9 cellular contexts compared by ENCODE assay signal in the genomic region with DNA sequence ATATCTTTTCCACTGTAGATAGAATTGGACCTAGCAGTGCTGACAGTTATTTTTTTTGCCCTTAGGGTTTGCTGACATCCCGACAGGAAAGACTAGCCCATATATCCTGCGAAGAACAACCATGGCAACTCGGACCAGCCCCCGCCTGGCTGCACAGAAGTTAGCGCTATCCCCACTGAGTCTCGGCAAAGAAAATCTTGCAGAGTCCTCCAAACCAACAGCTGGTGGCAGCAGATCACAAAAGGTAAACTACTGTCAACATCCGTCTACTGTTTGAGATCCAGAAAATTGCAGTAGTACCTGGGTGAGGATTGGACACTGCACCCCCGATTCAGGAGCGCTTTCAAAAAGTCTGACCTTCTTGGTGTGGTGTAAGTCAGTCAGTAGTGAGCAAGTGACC. TPM values are rescaled to one million over a fixed set of nuclear protein-coding genes. Genes with fewer than 3 reads are reported as not detected.
DNase-seq lines count a peak whose midpoint lies in the region; ATAC-seq and TF ChIP-seq lines count a peak whose summit lies in the region.
"Had no signal": no experiment of that assay in that cellular context is flagged by ENCODE, and none has a peak within 500 bp of the region (broad histone marks: within the 10 kb centered on the region; RNA-seq: fewer than 3 reads in every experiment).

No MANE protein-coding gene starts in this region.

- POLR2A ChIA-PET in CD4-positive, alpha-beta T cell (lab: Charles Lee) = no interaction called here

- intact Hi-C loops in CD4-positive, alpha-beta T cell (cut with DNase I, micrococcal nuclease) = no loop called here
- intact Hi-C loops in gastrocnemius medialis (cut with DNase I; ENCODE audit: low total_unique reads) = no loop called here

- H3K36me3 Mint-ChIP-seq in chondrocyte (ENCODE audit: low read depth) = peaks cover 1% of the 10 kb centered on the region
- peaks cover 57% of the 10 kb centered on the region for H3K36me3 Mint-ChIP-seq in CD4-positive, alpha-beta T cell (ENCODE audit: low read depth)

- H3F3A ChIP-seq in MM.1S (ENCODE audit: insufficient read depth, low read length) = no peaks in the 10 kb centered on the region

- H3K4me3 Mint-ChIP-seq in chondrocyte (ENCODE audit: unreplicated experiment) = no peak overlapping the region
- no peak overlapping the region for H3K4me3 Mint-ChIP-seq in CD4-positive, alpha-beta T cell

- H3K4me3 ChIP-seq in MM.1S (ENCODE audit: low read length) (no peak overlapping the region), coronary artery (no peak overlapping the region), gastrocnemius medialis (no peak overlapping the region)

- no peaks in the 10 kb centered on the region for H3K9me2 ChIP-seq in MM.1S (replicated peaks; ENCODE audit: insufficient read depth, low read length)

- H3K36me3 ChIP-seq in MM.1S (replicated peaks; ENCODE audit: insufficient read depth, low read length) = peaks cover 31% of the 10 kb centered on the region
- no peaks in the 10 kb centered on the region for H3K36me3 ChIP-seq in gastrocnemius medialis

- H3K79me2 ChIP-seq in MM.1S (ENCODE audit: low read length) = no peaks in the 10 kb centered on the region

- H3K4me1 Mint-ChIP-seq in chondrocyte (ENCODE audit: low read depth) = no peaks in the 10 kb centered on the region
- no peaks in the 10 kb centered on the region for H3K4me1 Mint-ChIP-seq in CD4-positive, alpha-beta T cell (ENCODE audit: low read depth)

- H3K4me1 ChIP-seq in MM.1S (ENCODE audit: low read length) (no peaks in the 10 kb centered on the region), gastrocnemius medialis (no peaks in the 10 kb centered on the region)

- in situ Hi-C loops in gastrocnemius medialis (cut with MboI; ENCODE audit: low sequenced_read_pairs in 4 of 4) = loop anchor here in 2 of 4 donors (10.0 to 25.0 kb wide), 2 partner anchors 854 to 866 kb away; no protein-coding TSS in a partner anchor

- no peak overlapping the region for H3K4me2 ChIP-seq in MM.1S (ENCODE audit: low read depth, low read length)

- H2AFZ ChIP-seq in MM.1S (ENCODE audit: low read length) = no peak overlapping the region

- TF ChIP-seq POLR2A in gastrocnemius medialis (IDR thresholded peaks at IDR 0.05) = no peak

- H3K27ac Mint-ChIP-seq in chondrocyte (ENCODE audit: unreplicated experiment) = no peak overlapping the region
- no peak overlapping the region for H3K27ac Mint-ChIP-seq in CD4-positive, alpha-beta T cell

- no peaks in the 10 kb centered on the region for H3K27me3 ChIP-seq in MM.1S (replicated peaks; ENCODE audit: insufficient read depth, low read length)
- no peaks in the 10 kb centered on the region for H3K27me3 ChIP-seq in CD4-positive, alpha-beta T cell (ENCODE audit: control insufficient read depth, insufficient read depth, low read length)
- H3K27me3 ChIP-seq in gastrocnemius medialis = no peaks in the 10 kb centered on the region

- peak; percentile 59 for DNase-seq in DMS53 (lab: John Stamatoyannopoulos, UW)
- DNase-seq in MM.1S = no peak
- DNase-seq in chondrocyte (ENCODE audit: low spot score) = no peak
- DNase-seq in midbrain (lab: John Stamatoyannopoulos, UW) = peak; percentile 33
- no peak for DNase-seq in coronary artery (ENCODE audit: low spot score)
- DNase-seq in mucosa of gallbladder (ENCODE audit: low spot score) = no peak
- DNase-seq in CD4-positive, alpha-beta T cell = no peak
- no peak for DNase-seq in gastrocnemius medialis
- DNase-seq: erythroblast had no signal

- H3K27me3 Mint-ChIP-seq in chondrocyte (ENCODE audit: low read depth) = no peaks in the 10 kb centered on the region
- no peaks in the 10 kb centered on the region for H3K27me3 Mint-ChIP-seq in CD4-positive, alpha-beta T cell

- H3K9me3 Mint-ChIP-seq in chondrocyte (ENCODE audit: low read depth) = no peaks in the 10 kb centered on the region
- no peaks in the 10 kb centered on the region for H3K9me3 Mint-ChIP-seq in CD4-positive, alpha-beta T cell

- TF ChIP-seq CTCF in MM.1S (IDR thresholded peaks at IDR 0.05; ENCODE audit: low read length) (peak; percentile 23; the same call in 1 of the 2 replicates), chondrocyte (IDR thresholded peaks at IDR 0.05) (peak; percentile 83), coronary artery (IDR thresholded peaks at IDR 0.05) (no peak), gastrocnemius medialis (IDR thresholded peaks at IDR 0.05 in 4 of 5, conservative IDR thresholded peaks at IDR 0.05 in 1 of 5) (no peak)
- TF ChIP-seq CTCF in CD4-positive, alpha-beta T cell (IDR thresholded peaks at IDR 0.05) = no peak

- no peak overlapping the region for H3K9ac ChIP-seq in MM.1S (ENCODE audit: low read length)

- no peaks in the 10 kb centered on the region for H4K20me1 ChIP-seq in MM.1S (ENCODE audit: insufficient read depth, low read length)

- CTCF ChIA-PET in CD4-positive, alpha-beta T cell (lab: Charles Lee) = no interaction called here

- H3K9me3 ChIP-seq in MM.1S (replicated peaks; ENCODE audit: insufficient read depth, low read length) (no peaks in the 10 kb centered on the region), gastrocnemius medialis (no peaks in the 10 kb centered on the region)
- no peaks in the 10 kb centered on the region for H3K9me3 ChIP-seq in CD4-positive, alpha-beta T cell (ENCODE audit: control insufficient read depth, low read length)

- H3K27ac ChIP-seq in MM.1S (ENCODE audit: low read length) (no peak overlapping the region), coronary artery (no peak overlapping the region), gastrocnemius medialis (no peak overlapping the region)
- H3K27ac ChIP-seq in CD4-positive, alpha-beta T cell (ENCODE audit: low read depth, low read length) = no peak overlapping the region

- ATAC-seq in CD4-positive, alpha-beta T cell (ENCODE audit: poor library complexity) = no peak
- no peak for ATAC-seq in gastrocnemius medialis

RNA-seq across cellular contexts. Expression of gene CENPF, which starts 55.8 kb away (rescaled TPM):
- total RNA-seq in chondrocyte (9.4 to 22.3 TPM (median 19.8 TPM) in 3 replicates), mucosa of gallbladder (3.5 TPM), gastrocnemius medialis (1 to 10 TPM in 2 of 4 donors, under 1 TPM in 2; 0.25 to 1.9 (median 0.92) TPM)
- 1 to 10 TPM; 3.4 to 3.8 TPM for total RNA-seq in CD4-positive, alpha-beta T cell

Comparison
In these comparisons a context has a peak if more than half of its experiments do, and no peak if none do; other contexts are left out.
1. DNase-seq: peak in DMS53 (single experiment) and midbrain (single experiment); none in MM.1S (single experiment), chondrocyte (single experiment), coronary artery (single experiment), mucosa of gallbladder (single experiment), CD4-positive, alpha-beta T cell (0 of 10) and gastrocnemius medialis (0 of 2).
2. CTCF ChIP-seq: peak in MM.1S (single experiment) and chondrocyte (single experiment); none in coronary artery (single experiment), CD4-positive, alpha-beta T cell (single experiment) and gastrocnemius medialis (0 of 5).